1 cellular context compared by ENCODE assay signal in the genomic region with DNA sequence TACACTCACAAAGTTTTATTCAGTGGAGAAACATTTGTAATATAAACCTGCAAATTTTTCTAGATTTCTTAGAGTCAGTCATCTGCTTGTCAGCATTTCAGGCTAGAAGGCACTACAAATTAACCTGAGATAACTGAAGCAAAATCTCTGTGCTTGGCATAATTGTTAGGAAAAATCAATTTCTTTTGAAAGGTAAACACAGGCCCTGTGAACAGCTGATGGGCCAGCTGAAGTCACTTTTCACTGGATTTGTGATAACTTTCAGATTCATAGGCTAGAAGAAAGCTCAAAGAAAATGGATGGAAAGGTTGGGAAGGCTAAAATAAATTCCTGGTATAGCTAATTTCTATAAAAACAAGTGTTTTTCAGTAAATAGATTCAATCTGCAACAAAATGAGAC.
A peak's percentile ranks its signal among the peaks of the same experiment; 100 is the strongest.
TF ChIP-seq lines count a peak whose summit lies in the region.

No MANE protein-coding gene starts in this region.

TF ChIP-seq in HepG2, 621 proteins besides CTCF, POLR2A, EP300 and RAD21 (continued from another document and continues in another):
- TF ChIP-seq ZBTB8A (CRISPR knock-in tag; IDR thresholded peaks at IDR 0.05; ENCODE audit: borderline replicate concordance, low read depth) = no peak
- TF ChIP-seq JARID2 (CRISPR knock-in tag; IDR thresholded peaks at IDR 0.05; ENCODE audit: insufficient replicate concordance) = no peak
- no peak for TF ChIP-seq RELA (CRISPR knock-in tag; IDR thresholded peaks at IDR 0.05)
- no peak for TF ChIP-seq PCBP2 (optimal IDR thresholded peaks at IDR 0.05; ENCODE audit: low read depth, low read length, poor library complexity, severe bottlenecking)
- no peak for TF ChIP-seq NR2C2 (CRISPR knock-in tag; IDR thresholded peaks at IDR 0.05; ENCODE audit: borderline replicate concordance)
- no peak for TF ChIP-seq MAF1 (CRISPR knock-in tag; IDR thresholded peaks at IDR 0.05; ENCODE audit: borderline replicate concordance)
- 0 out of 2 replicates have a peak, but pooled peaks have one; percentile 46 for TF ChIP-seq ZNF33A (CRISPR knock-in tag; IDR thresholded peaks at IDR 0.05; ENCODE audit: borderline replicate concordance)
- TF ChIP-seq, protein P1, sequence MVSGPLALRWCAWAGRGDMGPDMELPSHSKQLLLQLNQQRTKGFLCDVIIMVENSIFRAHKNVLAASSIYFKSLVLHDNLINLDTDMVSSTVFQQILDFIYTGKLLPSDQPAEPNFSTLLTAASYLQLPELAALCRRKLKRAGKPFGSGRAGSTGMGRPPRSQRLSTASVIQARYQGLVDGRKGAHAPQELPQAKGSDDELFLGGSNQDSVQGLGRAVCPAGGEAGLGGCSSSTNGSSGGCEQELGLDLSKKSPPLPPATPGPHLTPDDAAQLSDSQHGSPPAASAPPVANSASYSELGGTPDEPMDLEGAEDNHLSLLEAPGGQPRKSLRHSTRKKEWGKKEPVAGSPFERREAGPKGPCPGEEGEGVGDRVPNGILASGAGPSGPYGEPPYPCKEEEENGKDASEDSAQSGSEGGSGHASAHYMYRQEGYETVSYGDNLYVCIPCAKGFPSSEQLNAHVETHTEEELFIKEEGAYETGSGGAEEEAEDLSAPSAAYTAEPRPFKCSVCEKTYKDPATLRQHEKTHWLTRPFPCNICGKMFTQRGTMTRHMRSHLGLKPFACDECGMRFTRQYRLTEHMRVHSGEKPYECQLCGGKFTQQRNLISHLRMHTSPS (CRISPR knock-in tag; IDR thresholded peaks at IDR 0.05; ENCODE audit: low read depth) = no peak
- TF ChIP-seq RXRA (CRISPR knock-in tag; IDR thresholded peaks at IDR 0.05) = no peak
- TF ChIP-seq, protein P2, sequence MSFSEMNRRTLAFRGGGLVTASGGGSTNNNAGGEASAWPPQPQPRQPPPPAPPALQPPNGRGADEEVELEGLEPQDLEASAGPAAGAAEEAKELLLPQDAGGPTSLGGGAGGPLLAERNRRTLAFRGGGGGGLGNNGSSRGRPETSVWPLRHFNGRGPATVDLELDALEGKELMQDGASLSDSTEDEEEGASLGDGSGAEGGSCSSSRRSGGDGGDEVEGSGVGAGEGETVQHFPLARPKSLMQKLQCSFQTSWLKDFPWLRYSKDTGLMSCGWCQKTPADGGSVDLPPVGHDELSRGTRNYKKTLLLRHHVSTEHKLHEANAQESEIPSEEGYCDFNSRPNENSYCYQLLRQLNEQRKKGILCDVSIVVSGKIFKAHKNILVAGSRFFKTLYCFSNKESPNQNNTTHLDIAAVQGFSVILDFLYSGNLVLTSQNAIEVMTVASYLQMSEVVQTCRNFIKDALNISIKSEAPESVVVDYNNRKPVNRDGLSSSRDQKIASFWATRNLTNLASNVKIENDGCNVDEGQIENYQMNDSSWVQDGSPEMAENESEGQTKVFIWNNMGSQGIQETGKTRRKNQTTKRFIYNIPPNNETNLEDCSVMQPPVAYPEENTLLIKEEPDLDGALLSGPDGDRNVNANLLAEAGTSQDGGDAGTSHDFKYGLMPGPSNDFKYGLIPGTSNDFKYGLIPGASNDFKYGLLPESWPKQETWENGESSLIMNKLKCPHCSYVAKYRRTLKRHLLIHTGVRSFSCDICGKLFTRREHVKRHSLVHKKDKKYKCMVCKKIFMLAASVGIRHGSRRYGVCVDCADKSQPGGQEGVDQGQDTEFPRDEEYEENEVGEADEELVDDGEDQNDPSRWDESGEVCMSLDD (CRISPR knock-in tag; IDR thresholded peaks at IDR 0.05; ENCODE audit: borderline replicate concordance) = no peak
- TF ChIP-seq, protein P3, sequence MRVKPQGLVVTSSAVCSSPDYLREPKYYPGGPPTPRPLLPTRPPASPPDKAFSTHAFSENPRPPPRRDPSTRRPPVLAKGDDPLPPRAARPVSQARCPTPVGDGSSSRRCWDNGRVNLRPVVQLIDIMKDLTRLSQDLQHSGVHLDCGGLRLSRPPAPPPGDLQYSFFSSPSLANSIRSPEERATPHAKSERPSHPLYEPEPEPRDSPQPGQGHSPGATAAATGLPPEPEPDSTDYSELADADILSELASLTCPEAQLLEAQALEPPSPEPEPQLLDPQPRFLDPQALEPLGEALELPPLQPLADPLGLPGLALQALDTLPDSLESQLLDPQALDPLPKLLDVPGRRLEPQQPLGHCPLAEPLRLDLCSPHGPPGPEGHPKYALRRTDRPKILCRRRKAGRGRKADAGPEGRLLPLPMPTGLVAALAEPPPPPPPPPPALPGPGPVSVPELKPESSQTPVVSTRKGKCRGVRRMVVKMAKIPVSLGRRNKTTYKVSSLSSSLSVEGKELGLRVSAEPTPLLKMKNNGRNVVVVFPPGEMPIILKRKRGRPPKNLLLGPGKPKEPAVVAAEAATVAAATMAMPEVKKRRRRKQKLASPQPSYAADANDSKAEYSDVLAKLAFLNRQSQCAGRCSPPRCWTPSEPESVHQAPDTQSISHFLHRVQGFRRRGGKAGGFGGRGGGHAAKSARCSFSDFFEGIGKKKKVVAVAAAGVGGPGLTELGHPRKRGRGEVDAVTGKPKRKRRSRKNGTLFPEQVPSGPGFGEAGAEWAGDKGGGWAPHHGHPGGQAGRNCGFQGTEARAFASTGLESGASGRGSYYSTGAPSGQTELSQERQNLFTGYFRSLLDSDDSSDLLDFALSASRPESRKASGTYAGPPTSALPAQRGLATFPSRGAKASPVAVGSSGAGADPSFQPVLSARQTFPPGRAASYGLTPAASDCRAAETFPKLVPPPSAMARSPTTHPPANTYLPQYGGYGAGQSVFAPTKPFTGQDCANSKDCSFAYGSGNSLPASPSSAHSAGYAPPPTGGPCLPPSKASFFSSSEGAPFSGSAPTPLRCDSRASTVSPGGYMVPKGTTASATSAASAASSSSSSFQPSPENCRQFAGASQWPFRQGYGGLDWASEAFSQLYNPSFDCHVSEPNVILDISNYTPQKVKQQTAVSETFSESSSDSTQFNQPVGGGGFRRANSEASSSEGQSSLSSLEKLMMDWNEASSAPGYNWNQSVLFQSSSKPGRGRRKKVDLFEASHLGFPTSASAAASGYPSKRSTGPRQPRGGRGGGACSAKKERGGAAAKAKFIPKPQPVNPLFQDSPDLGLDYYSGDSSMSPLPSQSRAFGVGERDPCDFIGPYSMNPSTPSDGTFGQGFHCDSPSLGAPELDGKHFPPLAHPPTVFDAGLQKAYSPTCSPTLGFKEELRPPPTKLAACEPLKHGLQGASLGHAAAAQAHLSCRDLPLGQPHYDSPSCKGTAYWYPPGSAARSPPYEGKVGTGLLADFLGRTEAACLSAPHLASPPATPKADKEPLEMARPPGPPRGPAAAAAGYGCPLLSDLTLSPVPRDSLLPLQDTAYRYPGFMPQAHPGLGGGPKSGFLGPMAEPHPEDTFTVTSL (CRISPR knock-in tag; IDR thresholded peaks at IDR 0.05; ENCODE audit: borderline replicate concordance) = peak; percentile 73; the same call in 1 of the 2 replicates
- no peak for TF ChIP-seq NBN (conservative IDR thresholded peaks at IDR 0.05)
- TF ChIP-seq PHF20 (CRISPR knock-in tag; IDR thresholded peaks at IDR 0.05) = no peak
- TF ChIP-seq TBL1XR1 (IDR thresholded peaks at IDR 0.05; ENCODE audit: borderline replicate concordance, low read length, partially characterized antibody) = no peak
- no peak for TF ChIP-seq ZFP36 (IDR thresholded peaks at IDR 0.05; ENCODE audit: borderline replicate concordance, low read depth, low read length, partially characterized antibody)
- TF ChIP-seq HOXA5 (CRISPR knock-in tag; IDR thresholded peaks at IDR 0.05) = no peak
- no peak for TF ChIP-seq ZMYM4 (CRISPR knock-in tag; IDR thresholded peaks at IDR 0.05)
- TF ChIP-seq SP1 (IDR thresholded peaks at IDR 0.05) = no peak
- TF ChIP-seq SP1 (CRISPR knock-in tag; IDR thresholded peaks at IDR 0.05) = no peak
- no peak for TF ChIP-seq KDM3A (CRISPR knock-in tag; IDR thresholded peaks at IDR 0.05; ENCODE audit: low read depth)
- no peak for TF ChIP-seq NPAS2 (CRISPR knock-in tag; IDR thresholded peaks at IDR 0.05; ENCODE audit: borderline replicate concordance)
- no peak for TF ChIP-seq CREM (IDR thresholded peaks at IDR 0.05)
- no peak for TF ChIP-seq CREM (CRISPR knock-in tag; IDR thresholded peaks at IDR 0.05)
- TF ChIP-seq YY1 (IDR thresholded peaks at IDR 0.05; ENCODE audit: insufficient read depth, insufficient replicate concordance, low read depth, low read length) = no peak
- TF ChIP-seq ATF7 (IDR thresholded peaks at IDR 0.05) = no peak
- no peak for TF ChIP-seq ATF7 (CRISPR knock-in tag; IDR thresholded peaks at IDR 0.05)
- peak; percentile 84 for TF ChIP-seq RARA (CRISPR knock-in tag; IDR thresholded peaks at IDR 0.05)
- TF ChIP-seq, protein P4, sequence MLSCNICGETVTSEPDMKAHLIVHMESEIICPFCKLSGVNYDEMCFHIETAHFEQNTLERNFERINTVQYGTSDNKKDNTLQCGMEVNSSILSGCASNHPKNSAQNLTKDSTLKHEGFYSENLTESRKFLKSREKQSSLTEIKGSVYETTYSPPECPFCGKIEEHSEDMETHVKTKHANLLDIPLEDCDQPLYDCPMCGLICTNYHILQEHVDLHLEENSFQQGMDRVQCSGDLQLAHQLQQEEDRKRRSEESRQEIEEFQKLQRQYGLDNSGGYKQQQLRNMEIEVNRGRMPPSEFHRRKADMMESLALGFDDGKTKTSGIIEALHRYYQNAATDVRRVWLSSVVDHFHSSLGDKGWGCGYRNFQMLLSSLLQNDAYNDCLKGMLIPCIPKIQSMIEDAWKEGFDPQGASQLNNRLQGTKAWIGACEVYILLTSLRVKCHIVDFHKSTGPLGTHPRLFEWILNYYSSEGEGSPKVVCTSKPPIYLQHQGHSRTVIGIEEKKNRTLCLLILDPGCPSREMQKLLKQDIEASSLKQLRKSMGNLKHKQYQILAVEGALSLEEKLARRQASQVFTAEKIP (CRISPR knock-in tag; IDR thresholded peaks at IDR 0.05; ENCODE audit: borderline replicate concordance) = no peak
- no peak for TF ChIP-seq ISX (CRISPR knock-in tag; conservative IDR thresholded peaks at IDR 0.05)
- TF ChIP-seq, protein P5, sequence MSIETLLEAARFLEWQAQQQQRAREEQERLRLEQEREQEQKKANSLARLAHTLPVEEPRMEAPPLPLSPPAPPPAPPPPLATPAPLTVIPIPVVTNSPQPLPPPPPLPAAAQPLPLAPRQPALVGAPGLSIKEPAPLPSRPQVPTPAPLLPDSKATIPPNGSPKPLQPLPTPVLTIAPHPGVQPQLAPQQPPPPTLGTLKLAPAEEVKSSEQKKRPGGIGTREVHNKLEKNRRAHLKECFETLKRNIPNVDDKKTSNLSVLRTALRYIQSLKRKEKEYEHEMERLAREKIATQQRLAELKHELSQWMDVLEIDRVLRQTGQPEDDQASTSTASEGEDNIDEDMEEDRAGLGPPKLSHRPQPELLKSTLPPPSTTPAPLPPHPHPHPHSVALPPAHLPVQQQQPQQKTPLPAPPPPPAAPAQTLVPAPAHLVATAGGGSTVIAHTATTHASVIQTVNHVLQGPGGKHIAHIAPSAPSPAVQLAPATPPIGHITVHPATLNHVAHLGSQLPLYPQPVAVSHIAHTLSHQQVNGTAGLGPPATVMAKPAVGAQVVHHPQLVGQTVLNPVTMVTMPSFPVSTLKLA (IDR thresholded peaks at IDR 0.05) = no peak
- TF ChIP-seq, protein P6, sequence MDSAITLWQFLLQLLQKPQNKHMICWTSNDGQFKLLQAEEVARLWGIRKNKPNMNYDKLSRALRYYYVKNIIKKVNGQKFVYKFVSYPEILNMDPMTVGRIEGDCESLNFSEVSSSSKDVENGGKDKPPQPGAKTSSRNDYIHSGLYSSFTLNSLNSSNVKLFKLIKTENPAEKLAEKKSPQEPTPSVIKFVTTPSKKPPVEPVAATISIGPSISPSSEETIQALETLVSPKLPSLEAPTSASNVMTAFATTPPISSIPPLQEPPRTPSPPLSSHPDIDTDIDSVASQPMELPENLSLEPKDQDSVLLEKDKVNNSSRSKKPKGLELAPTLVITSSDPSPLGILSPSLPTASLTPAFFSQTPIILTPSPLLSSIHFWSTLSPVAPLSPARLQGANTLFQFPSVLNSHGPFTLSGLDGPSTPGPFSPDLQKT (CRISPR knock-in tag; IDR thresholded peaks at IDR 0.05; ENCODE audit: borderline replicate concordance) = no peak
- TF ChIP-seq MAFK (conservative IDR thresholded peaks at IDR 0.05 in 1 of 2, IDR thresholded peaks at IDR 0.05 in 1 of 2; ENCODE audit: low read length in 2 of 2) = peak; percentile 25 to 30; a peak in 2 of 4 replicates
- TF ChIP-seq SUZ12 (IDR thresholded peaks at IDR 0.05; ENCODE audit: low read depth, low read length) = no peak
- TF ChIP-seq, protein P7, sequence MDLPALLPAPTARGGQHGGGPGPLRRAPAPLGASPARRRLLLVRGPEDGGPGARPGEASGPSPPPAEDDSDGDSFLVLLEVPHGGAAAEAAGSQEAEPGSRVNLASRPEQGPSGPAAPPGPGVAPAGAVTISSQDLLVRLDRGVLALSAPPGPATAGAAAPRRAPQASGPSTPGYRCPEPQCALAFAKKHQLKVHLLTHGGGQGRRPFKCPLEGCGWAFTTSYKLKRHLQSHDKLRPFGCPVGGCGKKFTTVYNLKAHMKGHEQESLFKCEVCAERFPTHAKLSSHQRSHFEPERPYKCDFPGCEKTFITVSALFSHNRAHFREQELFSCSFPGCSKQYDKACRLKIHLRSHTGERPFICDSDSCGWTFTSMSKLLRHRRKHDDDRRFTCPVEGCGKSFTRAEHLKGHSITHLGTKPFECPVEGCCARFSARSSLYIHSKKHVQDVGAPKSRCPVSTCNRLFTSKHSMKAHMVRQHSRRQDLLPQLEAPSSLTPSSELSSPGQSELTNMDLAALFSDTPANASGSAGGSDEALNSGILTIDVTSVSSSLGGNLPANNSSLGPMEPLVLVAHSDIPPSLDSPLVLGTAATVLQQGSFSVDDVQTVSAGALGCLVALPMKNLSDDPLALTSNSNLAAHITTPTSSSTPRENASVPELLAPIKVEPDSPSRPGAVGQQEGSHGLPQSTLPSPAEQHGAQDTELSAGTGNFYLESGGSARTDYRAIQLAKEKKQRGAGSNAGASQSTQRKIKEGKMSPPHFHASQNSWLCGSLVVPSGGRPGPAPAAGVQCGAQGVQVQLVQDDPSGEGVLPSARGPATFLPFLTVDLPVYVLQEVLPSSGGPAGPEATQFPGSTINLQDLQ (CRISPR knock-in tag; IDR thresholded peaks at IDR 0.05) = no peak
- TF ChIP-seq, protein P8, sequence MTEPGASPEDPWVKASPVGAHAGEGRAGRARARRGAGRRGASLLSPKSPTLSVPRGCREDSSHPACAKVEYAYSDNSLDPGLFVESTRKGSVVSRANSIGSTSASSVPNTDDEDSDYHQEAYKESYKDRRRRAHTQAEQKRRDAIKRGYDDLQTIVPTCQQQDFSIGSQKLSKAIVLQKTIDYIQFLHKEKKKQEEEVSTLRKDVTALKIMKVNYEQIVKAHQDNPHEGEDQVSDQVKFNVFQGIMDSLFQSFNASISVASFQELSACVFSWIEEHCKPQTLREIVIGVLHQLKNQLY (CRISPR knock-in tag; IDR thresholded peaks at IDR 0.05) = peak; percentile 50; the same call in 1 of the 2 replicates
- TF ChIP-seq ZFX (CRISPR knock-in tag; IDR thresholded peaks at IDR 0.05; ENCODE audit: low read depth) = no peak
- TF ChIP-seq KMT2B (CRISPR knock-in tag; IDR thresholded peaks at IDR 0.05) = no peak
